Comparison of ENCODE assay signal across 8 cellular contexts in the genomic region with DNA sequence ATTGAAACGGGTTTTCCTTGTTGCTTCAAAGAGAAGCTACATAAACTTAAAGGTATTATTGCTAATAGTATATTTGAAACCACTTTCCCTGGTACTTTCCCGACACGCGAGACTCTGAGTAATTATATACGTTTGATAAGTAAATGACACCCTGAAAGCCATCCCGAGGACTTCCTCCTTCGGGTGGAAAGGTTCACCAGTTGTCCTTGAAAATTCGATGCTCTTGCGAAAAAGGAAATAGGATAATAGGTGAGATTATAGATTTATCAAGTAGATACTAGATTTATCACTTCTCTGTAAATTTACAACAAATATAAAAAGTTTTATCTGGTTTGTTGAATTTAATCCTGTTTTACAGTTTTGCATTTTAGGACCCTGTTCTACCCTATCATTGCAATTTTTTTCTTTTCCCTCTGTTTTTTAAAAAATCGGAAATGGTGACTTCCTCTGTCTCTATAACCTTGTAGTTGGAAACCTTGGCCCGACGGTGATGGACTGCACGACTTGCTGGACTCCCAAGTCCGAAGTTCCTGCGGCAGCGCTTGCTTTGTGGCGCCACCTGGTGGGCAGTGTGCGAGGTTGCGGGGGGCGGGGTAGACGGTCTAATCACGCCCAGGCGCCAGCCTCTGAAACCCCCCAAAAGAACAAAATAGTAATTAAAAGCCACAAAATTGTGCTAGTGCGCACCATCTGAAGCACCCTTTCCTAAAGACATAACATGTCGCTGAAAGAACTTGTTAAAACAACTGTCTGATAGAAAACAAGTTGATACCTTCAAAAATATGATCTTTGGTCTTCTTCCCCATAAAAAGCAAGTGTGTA. TPM values are rescaled to one million over a fixed set of nuclear protein-coding genes. Genes with fewer than 3 reads are reported as not detected.
A peak's percentile ranks its signal among the peaks of the same experiment; 100 is the strongest.
DNase-seq lines count a peak whose midpoint lies in the region; ATAC-seq, FAIRE-seq and TF ChIP-seq lines count a peak whose summit lies in the region.

No MANE protein-coding gene starts in this region.

- H3K27me3 Mint-ChIP-seq in MCF 10A (ENCODE audit: insufficient read depth, unreplicated experiment) (no peaks in the 10 kb centered on the region), immature natural killer cell (ENCODE audit: low read depth in 3 of 3) (peaks cover 38 to 85% (median 67%) of the 10 kb centered on the region in 3 donors)

- H3K4me1 Mint-ChIP-seq in MCF 10A (ENCODE audit: insufficient read depth, unreplicated experiment): peaks cover 8% of the 10 kb centered on the region
- H3K4me1 Mint-ChIP-seq in immature natural killer cell: peaks cover 50 to 71% of the 10 kb centered on the region in 2 donors

- no peaks in the 10 kb centered on the region for H3K36me3 Mint-ChIP-seq in MCF 10A (ENCODE audit: insufficient read depth, unreplicated experiment)
- H3K36me3 Mint-ChIP-seq in immature natural killer cell: peaks cover 0 to under 1% (median 0%) of the 10 kb centered on the region in 3 donors

- H3K27ac Mint-ChIP-seq in MCF 10A (ENCODE audit: low read depth, unreplicated experiment) (peak overlapping the region; percentile 41), immature natural killer cell (peak overlapping the region in 5 of 6 donors; percentile 12 to 89 (median 85))

- peak; percentile 93 for TF ChIP-seq CTCF in MCF 10A (IDR thresholded peaks at IDR 0.05; ENCODE audit: unreplicated experiment)

- CTCF ChIA-PET in MCF 10A (lab: Yijun Ruan, JAX): interaction anchor here (0.5 to 4.6 kb wide), 29 partner anchors 10 to 530 kb away, joined by 3 to 36 read pairs (median 3); no protein-coding TSS in a partner anchor

- intact Hi-C loops in MCF 10A (cut with micrococcal nuclease): loop anchor here (1.0 to 10.0 kb wide), 10 partner anchors 24 to 529 kb away; a partner anchor contains a TSS

- H3K4me3 Mint-ChIP-seq in MCF 10A (ENCODE audit: unreplicated experiment) (peak overlapping the region; percentile 92), immature natural killer cell (peak overlapping the region; percentile 77 to 93 (median 88))

- BruUV-seq in MCF 10A (replicated peaks; lab: Mats Ljungman, UMichigan): no TSS peak

- ATAC-seq in GM19351 (IDR thresholded peaks at IDR 0.05; ENCODE audit: unreplicated experiment): no peak

- peak; percentile 42 for DNase-seq in NK-92 treated with Interleukin-12 subunit alpha and Interleukin-12 subunit beta, amount 100 ng/mL, for 24 hours (lab: John Stamatoyannopoulos, UW)
- DNase-seq in NK-92 (lab: John Stamatoyannopoulos, UW; ENCODE audit: unreplicated experiment): no peak
- DNase-seq in NCI-H1694 (lab: John Stamatoyannopoulos, UW): peak; percentile 26
- peak; percentile 89 for DNase-seq in MCF 10A (ENCODE audit: unreplicated experiment)
- peak; percentile 66 to 71 (median 70) for DNase-seq in immature natural killer cell
- DNase-seq in stimulated activated CD4-positive, alpha-beta T cell treated with anti-CD3 and anti-CD28 coated beads, Interleukin-1b, Interleukin-23, amount 100 ng/mL, for 24 hours (ENCODE audit: low read depth in 4 of 4, low spot score in 1 of 4): peak in 3 of 4 experiments; percentile 52 to 61 (median 60)

- peak; percentile 89 for FAIRE-seq in TTC549 (lab: Jason Lieb, UNC)

- POLR2A ChIA-PET in MCF 10A (lab: Yijun Ruan, JAX): interaction anchor here (0.6 to 4.1 kb wide), 22 partner anchors 10 to 544 kb away, joined by 3 to 35 read pairs (median 4); a partner anchor contains a TSS

- H3K9me3 Mint-ChIP-seq in MCF 10A (ENCODE audit: unreplicated experiment) (no peaks in the 10 kb centered on the region), immature natural killer cell (peaks cover 0 to 2% (median 0%) of the 10 kb centered on the region in 6 donors)

RNA-seq across cellular contexts. Expression of a gene that starts 1.0 kb away (rescaled TPM):
- 1.1 and 1.9 TPM in 2 replicates for total RNA-seq in MCF 10A (2022)
- polyA plus RNA-seq in immature natural killer cell: under 1 TPM in 2 of 3 donors, not detected in 1; 0.10 to 0.37 TPM

RNA-seq across cellular contexts. Expression of a gene that starts 18.4 kb away (rescaled TPM):
- 0.77 and 0.81 TPM in 2 replicates for total RNA-seq in MCF 10A (2022)
- not detected for polyA plus RNA-seq in immature natural killer cell
